In genomic region chr7:121547341-121548092, GRCh38 we compare ENCODE assay signal across 8 cellular contexts.
A peak's percentile ranks its signal among the peaks of the same experiment; 100 is the strongest.
DNase-seq lines count a peak whose midpoint lies in the region; ATAC-seq, FAIRE-seq and TF ChIP-seq lines count a peak whose summit lies in the region.

No MANE protein-coding gene starts in this region.

- no peak overlapping the region for H3K27ac Mint-ChIP-seq in T-helper 17 cell

- H3K4me3 Mint-ChIP-seq in T-helper 17 cell = no peak overlapping the region

- H3K4me1 ChIP-seq in pancreas = peaks cover 3 to 22% (median 6%) of the 10 kb centered on the region in 3 donors

- DNase-seq in AG09319 (ENCODE audit: extremely low read depth, low read depth) (peak; percentile 47), NCI-H1436 (lab: John Stamatoyannopoulos, UW) (peak; percentile 49), T-helper 17 cell (no peak), foreskin fibroblast (peak; percentile 25 to 79), pancreas (no peak), T1000 (lab: John Stamatoyannopoulos, UW) (no peak)

- H3K36me3 ChIP-seq in pancreas = no peaks in the 10 kb centered on the region

- no peaks in the 10 kb centered on the region for H3K27me3 Mint-ChIP-seq in T-helper 17 cell

- 0 to 1% methylated on average over 3 of the region's 3 CpGs for WGBS in pancreas, 2 donors

- H3K4me1 Mint-ChIP-seq in T-helper 17 cell = no peaks in the 10 kb centered on the region

- ATAC-seq in GM18502 (IDR thresholded peaks at IDR 0.05; ENCODE audit: poor library complexity, unreplicated experiment) (peak; percentile 74), HG02798 (IDR thresholded peaks at IDR 0.05; ENCODE audit: poor library complexity, unreplicated experiment) (peak; percentile 86), T-helper 17 cell (peak; percentile 85), pancreas (peak; percentile 90 to 96 (median 95))

- no peak overlapping the region for H3K27ac ChIP-seq in pancreas

- H3K4me3 ChIP-seq in foreskin fibroblast (ENCODE audit: low read depth in 1 of 2, low read length in 2 of 2) = no peak overlapping the region
- H3K4me3 ChIP-seq in pancreas = no peak overlapping the region

- TF ChIP-seq CTCF in AG09319 (IDR thresholded peaks at IDR 0.05; ENCODE audit: low read depth, low read length) (peak; percentile 65), foreskin fibroblast (IDR thresholded peaks at IDR 0.05; ENCODE audit: low read depth, low read length) (peak; percentile 66), pancreas (IDR thresholded peaks at IDR 0.05) (peak; percentile 38 to 76 (median 54))

- intact Hi-C loops in pancreas (cut with DNase I) = loop anchor here in 2 of 3 donors (5.0 to 10.0 kb wide), 3 partner anchors 180 to 423 kb away; no protein-coding TSS in a partner anchor

- H3K9me3 ChIP-seq in T-helper 17 cell (ENCODE audit: control insufficient read depth, low read length, poor library complexity, severe bottlenecking) (no peaks in the 10 kb centered on the region), pancreas (no peaks in the 10 kb centered on the region)

- FAIRE-seq in pancreas (lab: Jason Lieb, UNC) = peak; percentile 97

- no peaks in the 10 kb centered on the region for H3K36me3 Mint-ChIP-seq in T-helper 17 cell (ENCODE audit: low read depth)

- H3K27me3 ChIP-seq in pancreas = no peaks in the 10 kb centered on the region

Comparison
In these comparisons a context has a peak if more than half of its experiments do, and no peak if none do; other contexts are left out.
1. DNase-seq: peak in AG09319 (single experiment), NCI-H1436 (single experiment) and foreskin fibroblast (2 of 2); none in T-helper 17 cell (0 of 3), pancreas (0 of 6) and T1000 (single experiment).
2. Peak in every context shown above with its lines, with median percentiles within 50 percentile points of each other: CTCF ChIP-seq and ATAC-seq.